In the genomic region with DNA sequence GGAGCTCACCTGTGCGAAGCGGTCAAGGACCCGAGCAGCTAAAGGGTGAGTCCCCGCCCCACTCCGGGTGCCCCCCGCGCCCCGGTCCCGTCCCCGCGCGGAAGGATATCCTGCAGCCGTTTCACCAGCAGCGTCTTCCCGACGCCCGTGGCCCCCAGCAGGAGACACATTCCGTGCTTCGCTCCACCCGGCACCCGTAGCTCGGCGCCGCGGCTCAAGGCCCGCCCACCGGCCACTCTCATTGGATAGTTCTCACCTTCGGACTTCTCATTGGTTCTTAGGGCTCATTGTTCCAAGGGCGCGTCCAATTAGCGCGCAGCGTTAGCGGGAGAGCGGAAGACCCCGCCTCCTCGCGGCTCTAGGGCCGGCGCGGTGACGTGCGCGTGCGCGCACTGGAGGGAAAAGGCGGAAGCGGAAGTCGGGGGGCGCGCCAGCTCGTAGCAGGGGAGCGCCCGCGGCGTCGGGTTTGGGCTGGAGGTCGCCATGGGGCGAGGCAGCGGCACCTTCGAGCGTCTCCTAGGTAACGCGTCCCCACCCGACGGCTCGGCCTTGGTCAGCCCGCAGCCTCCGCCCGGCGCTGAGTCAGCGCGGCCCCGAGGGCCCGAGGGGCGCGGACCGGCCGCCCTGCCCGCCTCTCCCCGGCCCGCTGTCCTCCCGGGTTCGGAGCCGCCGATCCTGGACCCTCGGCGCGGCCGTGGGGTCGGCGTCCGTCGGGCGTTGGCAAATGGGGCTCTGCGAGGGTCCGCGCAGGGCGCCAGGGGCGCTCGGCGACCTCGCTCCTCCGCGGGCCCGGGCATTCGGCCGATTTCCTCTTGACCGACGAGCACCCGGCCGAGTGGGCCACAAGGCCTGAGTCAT, we compare ENCODE assay signal across 1 cellular context.
A peak's percentile ranks its signal among the peaks of the same experiment; 100 is the strongest.
TF ChIP-seq lines count a peak whose summit lies in the region.

A gene with protein sequence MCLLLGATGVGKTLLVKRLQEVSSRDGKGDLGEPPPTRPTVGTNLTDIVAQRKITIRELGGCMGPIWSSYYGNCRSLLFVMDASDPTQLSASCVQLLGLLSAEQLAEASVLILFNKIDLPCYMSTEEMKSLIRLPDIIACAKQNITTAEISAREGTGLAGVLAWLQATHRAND (minus strand): TSS at position 214 of the 858 bp plus-strand sequence. CDS start 44 bp downstream, at position 170.
A gene with protein sequence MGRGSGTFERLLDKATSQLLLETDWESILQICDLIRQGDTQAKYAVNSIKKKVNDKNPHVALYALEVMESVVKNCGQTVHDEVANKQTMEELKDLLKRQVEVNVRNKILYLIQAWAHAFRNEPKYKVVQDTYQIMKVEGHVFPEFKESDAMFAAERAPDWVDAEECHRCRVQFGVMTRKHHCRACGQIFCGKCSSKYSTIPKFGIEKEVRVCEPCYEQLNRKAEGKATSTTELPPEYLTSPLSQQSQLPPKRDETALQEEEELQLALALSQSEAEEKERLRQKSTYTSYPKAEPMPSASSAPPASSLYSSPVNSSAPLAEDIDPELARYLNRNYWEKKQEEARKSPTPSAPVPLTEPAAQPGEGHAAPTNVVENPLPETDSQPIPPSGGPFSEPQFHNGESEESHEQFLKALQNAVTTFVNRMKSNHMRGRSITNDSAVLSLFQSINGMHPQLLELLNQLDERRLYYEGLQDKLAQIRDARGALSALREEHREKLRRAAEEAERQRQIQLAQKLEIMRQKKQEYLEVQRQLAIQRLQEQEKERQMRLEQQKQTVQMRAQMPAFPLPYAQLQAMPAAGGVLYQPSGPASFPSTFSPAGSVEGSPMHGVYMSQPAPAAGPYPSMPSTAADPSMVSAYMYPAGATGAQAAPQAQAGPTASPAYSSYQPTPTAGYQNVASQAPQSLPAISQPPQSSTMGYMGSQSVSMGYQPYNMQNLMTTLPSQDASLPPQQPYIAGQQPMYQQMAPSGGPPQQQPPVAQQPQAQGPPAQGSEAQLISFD (plus strand): TSS at position 428 of the 858 bp plus-strand sequence. CDS start 56 bp downstream, at position 484.

TF ChIP-seq in HepG2, 621 proteins besides CTCF, POLR2A, EP300 and RAD21 (continued from another document and continues in another):
- TF ChIP-seq, protein P1, sequence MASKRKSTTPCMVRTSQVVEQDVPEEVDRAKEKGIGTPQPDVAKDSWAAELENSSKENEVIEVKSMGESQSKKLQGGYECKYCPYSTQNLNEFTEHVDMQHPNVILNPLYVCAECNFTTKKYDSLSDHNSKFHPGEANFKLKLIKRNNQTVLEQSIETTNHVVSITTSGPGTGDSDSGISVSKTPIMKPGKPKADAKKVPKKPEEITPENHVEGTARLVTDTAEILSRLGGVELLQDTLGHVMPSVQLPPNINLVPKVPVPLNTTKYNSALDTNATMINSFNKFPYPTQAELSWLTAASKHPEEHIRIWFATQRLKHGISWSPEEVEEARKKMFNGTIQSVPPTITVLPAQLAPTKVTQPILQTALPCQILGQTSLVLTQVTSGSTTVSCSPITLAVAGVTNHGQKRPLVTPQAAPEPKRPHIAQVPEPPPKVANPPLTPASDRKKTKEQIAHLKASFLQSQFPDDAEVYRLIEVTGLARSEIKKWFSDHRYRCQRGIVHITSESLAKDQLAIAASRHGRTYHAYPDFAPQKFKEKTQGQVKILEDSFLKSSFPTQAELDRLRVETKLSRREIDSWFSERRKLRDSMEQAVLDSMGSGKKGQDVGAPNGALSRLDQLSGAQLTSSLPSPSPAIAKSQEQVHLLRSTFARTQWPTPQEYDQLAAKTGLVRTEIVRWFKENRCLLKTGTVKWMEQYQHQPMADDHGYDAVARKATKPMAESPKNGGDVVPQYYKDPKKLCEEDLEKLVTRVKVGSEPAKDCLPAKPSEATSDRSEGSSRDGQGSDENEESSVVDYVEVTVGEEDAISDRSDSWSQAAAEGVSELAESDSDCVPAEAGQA (IDR thresholded peaks at IDR 0.05; ENCODE audit: low read depth): peak; percentile 26; the same call in 1 of the 2 replicates
- TF ChIP-seq, protein P1 (CRISPR knock-in tag; IDR thresholded peaks at IDR 0.05; ENCODE audit: borderline replicate concordance): peak; percentile 90; the same call in 1 of the 2 replicates
- TF ChIP-seq, protein P2, sequence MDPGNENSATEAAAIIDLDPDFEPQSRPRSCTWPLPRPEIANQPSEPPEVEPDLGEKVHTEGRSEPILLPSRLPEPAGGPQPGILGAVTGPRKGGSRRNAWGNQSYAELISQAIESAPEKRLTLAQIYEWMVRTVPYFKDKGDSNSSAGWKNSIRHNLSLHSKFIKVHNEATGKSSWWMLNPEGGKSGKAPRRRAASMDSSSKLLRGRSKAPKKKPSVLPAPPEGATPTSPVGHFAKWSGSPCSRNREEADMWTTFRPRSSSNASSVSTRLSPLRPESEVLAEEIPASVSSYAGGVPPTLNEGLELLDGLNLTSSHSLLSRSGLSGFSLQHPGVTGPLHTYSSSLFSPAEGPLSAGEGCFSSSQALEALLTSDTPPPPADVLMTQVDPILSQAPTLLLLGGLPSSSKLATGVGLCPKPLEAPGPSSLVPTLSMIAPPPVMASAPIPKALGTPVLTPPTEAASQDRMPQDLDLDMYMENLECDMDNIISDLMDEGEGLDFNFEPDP (CRISPR knock-in tag; conservative IDR thresholded peaks at IDR 0.05): no peak
- no peak; the same call in 1 of the 2 replicates for TF ChIP-seq ZNF619 (CRISPR knock-in tag; IDR thresholded peaks at IDR 0.05)
- TF ChIP-seq GATAD2A (CRISPR knock-in tag; IDR thresholded peaks at IDR 0.05): peak; percentile 67
- no peak for TF ChIP-seq JUN (CRISPR knock-in tag; IDR thresholded peaks at IDR 0.05)
- peak; percentile 96 for TF ChIP-seq GABPB1 (CRISPR knock-in tag; IDR thresholded peaks at IDR 0.05)
- peak; percentile 79 for TF ChIP-seq ZNF350 (CRISPR knock-in tag; IDR thresholded peaks at IDR 0.05; ENCODE audit: borderline replicate concordance, low read depth)
- TF ChIP-seq PHF20 (CRISPR knock-in tag; IDR thresholded peaks at IDR 0.05): peak; percentile 94
- TF ChIP-seq, protein P3, sequence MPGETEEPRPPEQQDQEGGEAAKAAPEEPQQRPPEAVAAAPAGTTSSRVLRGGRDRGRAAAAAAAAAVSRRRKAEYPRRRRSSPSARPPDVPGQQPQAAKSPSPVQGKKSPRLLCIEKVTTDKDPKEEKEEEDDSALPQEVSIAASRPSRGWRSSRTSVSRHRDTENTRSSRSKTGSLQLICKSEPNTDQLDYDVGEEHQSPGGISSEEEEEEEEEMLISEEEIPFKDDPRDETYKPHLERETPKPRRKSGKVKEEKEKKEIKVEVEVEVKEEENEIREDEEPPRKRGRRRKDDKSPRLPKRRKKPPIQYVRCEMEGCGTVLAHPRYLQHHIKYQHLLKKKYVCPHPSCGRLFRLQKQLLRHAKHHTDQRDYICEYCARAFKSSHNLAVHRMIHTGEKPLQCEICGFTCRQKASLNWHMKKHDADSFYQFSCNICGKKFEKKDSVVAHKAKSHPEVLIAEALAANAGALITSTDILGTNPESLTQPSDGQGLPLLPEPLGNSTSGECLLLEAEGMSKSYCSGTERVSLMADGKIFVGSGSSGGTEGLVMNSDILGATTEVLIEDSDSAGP (CRISPR knock-in tag; IDR thresholded peaks at IDR 0.05; ENCODE audit: borderline replicate concordance): peak; percentile 86; the same call in 1 of the 2 replicates
- TF ChIP-seq, protein P4, sequence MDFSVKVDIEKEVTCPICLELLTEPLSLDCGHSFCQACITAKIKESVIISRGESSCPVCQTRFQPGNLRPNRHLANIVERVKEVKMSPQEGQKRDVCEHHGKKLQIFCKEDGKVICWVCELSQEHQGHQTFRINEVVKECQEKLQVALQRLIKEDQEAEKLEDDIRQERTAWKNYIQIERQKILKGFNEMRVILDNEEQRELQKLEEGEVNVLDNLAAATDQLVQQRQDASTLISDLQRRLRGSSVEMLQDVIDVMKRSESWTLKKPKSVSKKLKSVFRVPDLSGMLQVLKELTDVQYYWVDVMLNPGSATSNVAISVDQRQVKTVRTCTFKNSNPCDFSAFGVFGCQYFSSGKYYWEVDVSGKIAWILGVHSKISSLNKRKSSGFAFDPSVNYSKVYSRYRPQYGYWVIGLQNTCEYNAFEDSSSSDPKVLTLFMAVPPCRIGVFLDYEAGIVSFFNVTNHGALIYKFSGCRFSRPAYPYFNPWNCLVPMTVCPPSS (IDR thresholded peaks at IDR 0.05): no peak
- TF ChIP-seq, protein P5, sequence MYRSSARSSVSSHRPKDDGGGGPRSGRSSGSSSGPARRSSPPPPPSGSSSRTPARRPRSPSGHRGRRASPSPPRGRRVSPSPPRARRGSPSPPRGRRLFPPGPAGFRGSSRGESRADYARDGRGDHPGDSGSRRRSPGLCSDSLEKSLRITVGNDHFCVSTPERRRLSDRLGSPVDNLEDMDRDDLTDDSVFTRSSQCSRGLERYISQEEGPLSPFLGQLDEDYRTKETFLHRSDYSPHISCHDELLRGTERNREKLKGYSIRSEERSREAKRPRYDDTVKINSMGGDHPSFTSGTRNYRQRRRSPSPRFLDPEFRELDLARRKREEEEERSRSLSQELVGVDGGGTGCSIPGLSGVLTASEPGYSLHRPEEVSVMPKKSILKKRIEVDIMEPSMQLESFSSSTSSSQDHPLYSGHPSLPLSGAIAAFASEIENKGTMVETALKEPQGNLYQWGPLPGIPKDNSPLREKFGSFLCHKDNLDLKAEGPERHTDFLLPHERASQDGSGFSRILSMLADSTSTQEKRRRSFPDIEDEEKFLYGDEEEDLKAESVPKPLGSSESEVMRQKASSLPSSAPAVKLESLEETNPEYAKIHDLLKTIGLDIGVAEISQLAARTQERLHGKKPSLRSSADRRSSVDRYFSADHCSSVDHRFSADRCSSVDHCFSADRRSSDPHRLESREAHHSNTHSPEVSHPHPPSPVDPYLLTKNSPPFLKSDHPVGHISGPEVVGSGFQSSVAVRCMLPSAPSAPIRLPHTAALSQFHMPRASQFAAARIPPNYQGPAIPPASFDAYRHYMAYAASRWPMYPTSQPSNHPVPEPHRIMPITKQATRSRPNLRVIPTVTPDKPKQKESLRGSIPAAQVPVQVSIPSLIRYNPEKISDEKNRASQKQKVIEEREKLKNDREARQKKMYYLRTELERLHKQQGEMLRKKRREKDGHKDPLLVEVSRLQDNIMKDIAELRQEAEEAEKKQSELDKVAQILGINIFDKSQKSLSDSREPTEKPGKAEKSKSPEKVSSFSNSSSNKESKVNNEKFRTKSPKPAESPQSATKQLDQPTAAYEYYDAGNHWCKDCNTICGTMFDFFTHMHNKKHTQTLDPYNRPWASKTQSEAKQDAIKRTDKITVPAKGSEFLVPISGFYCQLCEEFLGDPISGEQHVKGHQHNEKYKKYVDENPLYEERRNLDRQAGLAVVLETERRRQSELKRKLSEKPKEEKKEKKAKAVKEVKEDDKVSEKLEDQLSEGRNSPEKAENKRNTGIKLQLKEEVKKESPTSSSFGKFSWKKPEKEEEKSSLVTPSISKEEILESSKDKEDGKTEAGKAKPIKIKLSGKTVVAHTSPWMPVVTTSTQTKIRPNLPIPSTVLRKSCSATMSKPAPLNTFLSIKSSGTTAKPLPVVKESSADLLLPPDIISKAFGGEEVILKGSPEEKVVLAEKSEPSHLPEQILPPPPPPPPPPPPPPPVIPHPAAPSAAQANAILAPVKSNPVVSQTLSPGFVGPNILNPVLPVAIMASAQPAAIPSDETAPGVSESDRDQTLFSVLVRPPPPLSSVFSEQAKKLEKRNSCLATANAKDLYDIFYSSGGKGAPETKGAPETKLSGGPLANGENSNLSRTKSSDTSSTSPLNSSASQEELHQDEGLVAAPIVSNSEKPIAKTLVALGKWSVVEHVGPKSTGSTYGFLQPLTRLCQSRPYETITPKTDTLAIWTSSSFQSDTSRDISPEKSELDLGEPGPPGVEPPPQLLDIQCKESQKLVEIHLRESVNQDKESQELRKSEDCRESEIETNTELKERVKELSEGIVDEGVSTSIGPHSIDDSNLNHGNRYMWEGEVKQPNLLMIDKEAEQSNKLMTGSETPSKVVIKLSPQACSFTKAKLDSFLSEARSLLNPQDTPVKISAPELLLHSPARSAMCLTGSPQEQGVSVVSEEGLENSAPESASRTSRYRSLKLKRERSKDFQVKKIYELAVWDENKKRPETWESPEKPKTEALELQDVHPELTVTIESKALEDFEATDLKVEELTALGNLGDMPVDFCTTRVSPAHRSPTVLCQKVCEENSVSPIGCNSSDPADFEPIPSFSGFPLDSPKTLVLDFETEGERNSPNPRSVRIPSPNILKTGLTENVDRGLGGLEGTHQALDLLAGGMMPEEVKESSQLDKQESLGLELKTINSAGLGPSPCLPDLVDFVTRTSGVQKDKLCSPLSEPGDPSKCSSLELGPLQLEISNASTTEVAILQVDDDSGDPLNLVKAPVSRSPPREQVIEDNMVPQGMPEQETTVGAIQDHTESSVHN (CRISPR knock-in tag; IDR thresholded peaks at IDR 0.05): peak; percentile 76; the same call in 1 of the 2 replicates
- peak; percentile 82; the same call in 1 of the 2 replicates for TF ChIP-seq KMT2A (CRISPR knock-in tag; IDR thresholded peaks at IDR 0.05)
- peak; percentile 43; the same call in 1 of the 2 replicates for TF ChIP-seq IRF2 (CRISPR knock-in tag; IDR thresholded peaks at IDR 0.05)
- TF ChIP-seq, protein P6, sequence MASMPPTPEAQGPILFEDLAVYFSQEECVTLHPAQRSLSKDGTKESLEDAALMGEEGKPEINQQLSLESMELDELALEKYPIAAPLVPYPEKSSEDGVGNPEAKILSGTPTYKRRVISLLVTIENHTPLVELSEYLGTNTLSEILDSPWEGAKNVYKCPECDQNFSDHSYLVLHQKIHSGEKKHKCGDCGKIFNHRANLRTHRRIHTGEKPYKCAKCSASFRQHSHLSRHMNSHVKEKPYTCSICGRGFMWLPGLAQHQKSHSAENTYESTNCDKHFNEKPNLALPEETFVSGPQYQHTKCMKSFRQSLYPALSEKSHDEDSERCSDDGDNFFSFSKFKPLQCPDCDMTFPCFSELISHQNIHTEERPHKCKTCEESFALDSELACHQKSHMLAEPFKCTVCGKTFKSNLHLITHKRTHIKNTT (CRISPR knock-in tag; IDR thresholded peaks at IDR 0.05): no peak
- TF ChIP-seq SRY (CRISPR knock-in tag; IDR thresholded peaks at IDR 0.05): peak; percentile 61; the same call in 1 of the 2 replicates
- no peak for TF ChIP-seq RAD51 (IDR thresholded peaks at IDR 0.05; ENCODE audit: borderline replicate concordance)
- no peak for TF ChIP-seq ZNF354B (CRISPR knock-in tag; IDR thresholded peaks at IDR 0.05)
